Comparison of ENCODE assay signal across 10 cellular contexts in the genomic region with DNA sequence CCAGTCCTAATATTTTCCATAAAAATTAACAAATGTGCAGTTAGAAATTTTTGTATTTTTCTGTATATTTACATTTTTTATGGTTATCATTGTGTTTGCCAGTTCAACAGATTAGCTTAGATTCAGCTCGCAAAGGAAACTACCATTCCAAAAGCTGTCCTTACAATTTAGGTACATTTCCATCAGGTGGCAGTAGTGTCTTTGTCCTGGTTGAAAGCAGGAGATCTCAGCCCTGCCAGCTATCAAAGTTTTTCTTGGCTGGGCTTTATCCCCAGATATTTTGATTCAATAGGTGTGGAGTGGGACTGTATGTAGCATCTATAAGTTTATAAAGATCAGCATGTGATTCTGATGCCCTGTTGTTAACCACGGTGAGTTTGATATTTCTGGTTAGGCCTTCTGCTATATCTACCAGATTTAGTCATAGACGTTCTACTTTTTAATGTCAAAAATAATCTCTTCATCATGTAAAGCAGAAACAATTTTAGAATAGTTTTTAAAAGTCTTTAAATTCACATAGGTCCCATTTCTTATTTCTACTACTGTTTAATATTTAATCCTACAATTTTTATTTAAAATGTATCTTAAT. TPM values are rescaled to one million over a fixed set of nuclear protein-coding genes. Genes with fewer than 3 reads are reported as not detected.
DNase-seq lines count a peak whose midpoint lies in the region; ATAC-seq, FAIRE-seq and TF ChIP-seq lines count a peak whose summit lies in the region.
"Had no signal": no experiment of that assay in that cellular context is flagged by ENCODE, and none has a peak within 500 bp of the region (broad histone marks: within the 10 kb centered on the region; RNA-seq: fewer than 3 reads in every experiment).

No MANE protein-coding gene starts in this region.

- H3K27ac ChIP-seq in GM12878 (ENCODE audit: control insufficient read depth, insufficient read depth) = no peak overlapping the region
- H3K27ac ChIP-seq in pancreas = no peak overlapping the region
- H3K27ac ChIP-seq in suprapubic skin = no peak overlapping the region

- H2AFZ ChIP-seq in Loucy (ENCODE audit: low read length) (no peak overlapping the region), GM12878 (ENCODE audit: control insufficient read depth, low read depth, low read length) (no peak overlapping the region)

- peak; percentile 53 for TF ChIP-seq CTCF in Loucy (conservative IDR thresholded peaks at IDR 0.05; ENCODE audit: low read length)
- peak; percentile 11 to 30 (median 24); a peak in 4 of 6 replicates for TF ChIP-seq CTCF in GM12878 (IDR thresholded peaks at IDR 0.05 in 2 of 3, conservative IDR thresholded peaks at IDR 0.05 in 1 of 3; ENCODE audit: control insufficient read depth in 2 of 3, extremely low read depth in 1 of 3, insufficient read depth in 1 of 3, low read depth in 3 of 3, low read length in 3 of 3)
- TF ChIP-seq CTCF in pancreas (IDR thresholded peaks at IDR 0.05) = peak in 3 of 4 donors; percentile 27 to 32 (median 29)
- TF ChIP-seq CTCF in suprapubic skin (IDR thresholded peaks at IDR 0.05) = no peak

- H4K20me1 ChIP-seq in Loucy (ENCODE audit: insufficient read depth, low read length, poor library complexity, severe bottlenecking) (no peaks in the 10 kb centered on the region), GM12878 (ENCODE audit: control insufficient read depth, insufficient read depth) (no peaks in the 10 kb centered on the region)

- FAIRE-seq in GM12878 (lab: Jason Lieb, UNC) (no peak), pancreas (lab: Jason Lieb, UNC) (no peak)
- FAIRE-seq: kidney had no signal

- CTCF ChIA-PET in GM12878 (lab: Yijun Ruan, JAX) = interaction anchor here (1.1 to 2.0 kb wide), 3 partner anchors 13 to 18 kb away, joined by 4 to 9 read pairs (median 4); no protein-coding TSS in a partner anchor

- 49% methylated on average over 3 of the region's 3 CpGs for WGBS in GM12878 (ENCODE audit: insufficient coverage, insufficient replicate concordance, low lambda C conversion rate, missing lambda C conversion rate)
- WGBS in pancreas, 2 donors = 38 to 45% methylated on average over 3 of the region's 3 CpGs
- WGBS in suprapubic skin = 85% methylated on average over 3 of the region's 3 CpGs

- H3F3A ChIP-seq in Loucy (ENCODE audit: low read depth) = no peaks in the 10 kb centered on the region

- H3K4me2 ChIP-seq in Loucy (ENCODE audit: low read depth, low read length, poor library complexity, severe bottlenecking) (no peak overlapping the region), GM12878 (ENCODE audit: control insufficient read depth, insufficient read depth) (no peak overlapping the region)

- no peak for TF ChIP-seq EP300 in GM12878 (IDR thresholded peaks at IDR 0.05; ENCODE audit: borderline replicate concordance in 1 of 2, control insufficient read depth in 1 of 2, low read depth in 2 of 2, low read length in 2 of 2)
- TF ChIP-seq EP300 in suprapubic skin (IDR thresholded peaks at IDR 0.05) = no peak

- in situ Hi-C loops in GM12878 (cut with MboI) = no loop called here

- no peaks in the 10 kb centered on the region for H3K36me3 ChIP-seq in Loucy (ENCODE audit: insufficient read depth, low read length)
- H3K36me3 ChIP-seq in GM12878 (ENCODE audit: control insufficient read depth in 2 of 2, insufficient read depth in 2 of 2, low read length in 1 of 2) = no peaks in the 10 kb centered on the region
- H3K36me3 ChIP-seq in pancreas = no peaks in the 10 kb centered on the region
- no peaks in the 10 kb centered on the region for H3K36me3 ChIP-seq in suprapubic skin

- H3K9me3 ChIP-seq in Loucy (ENCODE audit: insufficient read depth, low read depth, low read length) (no peaks in the 10 kb centered on the region), GM12878 (replicated peaks; ENCODE audit: control insufficient read depth, insufficient read depth, low read length) (no peaks in the 10 kb centered on the region), pancreas (no peaks in the 10 kb centered on the region), suprapubic skin (no peaks in the 10 kb centered on the region)

- DNase-seq in NCI-H2081 (lab: John Stamatoyannopoulos, UW) = peak; percentile 26 to 81
- no peak for DNase-seq in NCI-H2081 treated with DMSO at 0.1 percent for 48 hours (lab: John Stamatoyannopoulos, UW)
- DNase-seq in GM12878 (ENCODE audit: low read depth, low spot score) = no peak
- peak in 3 of 6 donors; percentile 40 to 58 (median 45) for DNase-seq in pancreas
- DNase-seq in suprapubic skin (ENCODE audit: low spot score in 2 of 2) = no peak
- DNase-seq in germinal center (ENCODE audit: low spot score) = no peak
- DNase-seq: IMR-90, kidney had no signal

- H3K27me3 ChIP-seq in Loucy (ENCODE audit: insufficient read depth, low read length, poor library complexity, severe bottlenecking) (no peaks in the 10 kb centered on the region), GM12878 (replicated peaks in 1 of 2; ENCODE audit: control insufficient read depth in 2 of 2, insufficient read depth in 2 of 2, low read length in 1 of 2) (peaks cover 0 to 1% of the 10 kb centered on the region in 2 experiments; a peak in 2 of 4 replicates), pancreas (no peaks in the 10 kb centered on the region), suprapubic skin (no peaks in the 10 kb centered on the region)

- H3K4me1 ChIP-seq in Loucy (ENCODE audit: insufficient read depth, low read length, poor library complexity, severe bottlenecking) = peaks cover 9% of the 10 kb centered on the region
- no peaks in the 10 kb centered on the region for H3K4me1 ChIP-seq in GM12878 (ENCODE audit: control insufficient read depth, insufficient read depth, low read length)
- H3K4me1 ChIP-seq in pancreas = peaks cover 0 to 10% (median 5%) of the 10 kb centered on the region in 3 donors
- H3K4me1 ChIP-seq in suprapubic skin = no peaks in the 10 kb centered on the region

- H3K4me3 ChIP-seq in Loucy (ENCODE audit: low read length, poor library complexity, severe bottlenecking) (no peak overlapping the region), GM12878 (no peak overlapping the region), pancreas (no peak overlapping the region), suprapubic skin (no peak overlapping the region)

- POLR2A ChIA-PET in GM12878 (lab: Charles Lee) = no interaction called here

- RAD21 ChIA-PET in GM12878 (lab: Charles Lee; ENCODE audit: unreplicated experiment) = interaction anchor here (0.7 to 1.0 kb wide), 2 partner anchors 18 to 86 kb away, joined by 3 to 8 read pairs; no protein-coding TSS in a partner anchor

- H3K9me2 ChIP-seq in Loucy (replicated peaks; ENCODE audit: low read depth, low read length) = no peaks in the 10 kb centered on the region

- ATAC-seq in GM12878 (peak; percentile 55), pancreas (peak; percentile 89 to 97 (median 94)), GM21367 (IDR thresholded peaks at IDR 0.05; ENCODE audit: unreplicated experiment) (no peak)

- TF ChIP-seq POLR2A in GM12878 (IDR thresholded peaks at IDR 0.05; ENCODE audit: low read depth, low read length) = no peak
- TF ChIP-seq POLR2A in suprapubic skin (IDR thresholded peaks at IDR 0.05) = no peak

- TF ChIP-seq RAD21 in GM12878 (IDR thresholded peaks at IDR 0.05; ENCODE audit: insufficient read depth, low read depth, low read length) = peak; percentile 43

- H3K9ac ChIP-seq in Loucy (ENCODE audit: low read depth, low read length, poor library complexity, severe bottlenecking) (no peak overlapping the region), GM12878 (ENCODE audit: control insufficient read depth, insufficient read depth, low read length) (no peak overlapping the region)

- H3K79me2 ChIP-seq in Loucy (ENCODE audit: insufficient read depth, low read length) = no peaks in the 10 kb centered on the region
- no peaks in the 10 kb centered on the region for H3K79me2 ChIP-seq in GM12878 (ENCODE audit: control insufficient read depth, insufficient read depth, low read length)

- intact Hi-C loops in GM12878 (cut with micrococcal nuclease; ENCODE audit: unreplicated experiment) = loop anchor here (1.0 kb wide), 1 partner anchor 88 kb away; no protein-coding TSS in a partner anchor
- intact Hi-C loops in pancreas (cut with DNase I) = no loop called here

- BruUV-seq in GM12878 (replicated peaks; lab: Mats Ljungman, UMichigan) = no TSS peak

- SMC1A ChIA-PET in GM12878 (lab: Charles Lee; ENCODE audit: uncharacterized antibody, unreplicated experiment) = interaction anchor here (0.9 to 1.8 kb wide), 2 partner anchors 9 to 18 kb away, joined by 3 to 9 read pairs; no protein-coding TSS in a partner anchor

RNA-seq across cellular contexts. Expression of a gene that starts 15.5 kb away (rescaled TPM):
- 6.5 and 6.7 TPM in 2 replicates for total RNA-seq in GM12878 (2013; cell fraction: nucleolus; rRNA removed)
- total RNA-seq in GM12878 (2014; rRNA removed) (1.3 and 2.7 TPM in 2 replicates), GM12878 (2014; rRNA removed; fragmentation: Illumina TruSeq; extraction: Trizol) (1.9 and 2.5 TPM in 2 replicates), GM12878 (2021) (2.9 and 3.0 TPM in 2 replicates), pancreas (10 to 100 TPM; 34.8 to 57.4 (median 50.4) TPM), suprapubic skin (100 to 1,000 TPM in 1 of 4 donors, 10 to 100 TPM in 3; 22.3 to 140 (median 38.8) TPM)
- 0.91 TPM for polyA plus RNA-seq in GM12878 (2011; ENCODE audit: low read depth)
- polyA plus RNA-seq in GM12878 (2011; rRNA removed) (28.3 and 35.1 TPM in 2 replicates), GM12878 (2014; fragmentation: Illumina TruSeq; extraction: Trizol) (2.1 and 12.1 TPM in 2 replicates), GM12878 (2014; fragmentation: Nextera tagmentation; extraction: Ambion mirVana) (10 to 100 TPM in 1 of 2 experiments, 1 to 10 TPM in 1; 6.5 to 12.4 TPM), GM12878 (2014; rRNA removed) (2.1 and 4.3 TPM in 2 replicates), GM12878 (2016; fragmentation: Nextera tagmentation; extraction: Ambion mirVana) (1 to 10 TPM; 3.3 TPM), pancreas (10 to 100 TPM; 35.8 to 74.4 TPM)
- 11.1 and 39.0 TPM in 2 replicates for polyA plus RNA-seq in GM12878 (2011; cell fraction: cytosol; rRNA removed)
- polyA plus RNA-seq in GM12878 (2011; cell fraction: nucleus; rRNA removed) = 23.2 and 27.0 TPM in 2 replicates
- 3.1 and 4.6 TPM in 2 replicates for polyA plus RNA-seq in GM12878 (2012)
- 32.5 and 37.6 TPM in 2 replicates for polyA minus RNA-seq in GM12878 (2011; rRNA and poly(A)+ RNA removed)
- 9.6 and 11.1 TPM in 2 replicates for polyA minus RNA-seq in GM12878 (2011; cell fraction: cytosol; rRNA and poly(A)+ RNA removed)
- polyA minus RNA-seq in GM12878 (2011; cell fraction: nucleus; rRNA and poly(A)+ RNA removed) = 7.5 and 19.6 TPM in 2 replicates
- total RNA-seq: IMR-90 had no signal
- polyA plus RNA-seq: IMR-90 had no signal

Comparison
In these comparisons a context has a peak if more than half of its experiments do, and no peak if none do; other contexts are left out.
1. DNase-seq: peak in NCI-H2081 (2 of 2); none in NCI-H2081 treated with DMSO at 0.1 percent for 48 hours (single experiment), GM12878 (single experiment), suprapubic skin (0 of 2) and germinal center (single experiment).
2. CTCF ChIP-seq: peak in Loucy (single experiment), GM12878 (3 of 3) and pancreas (3 of 4); none in suprapubic skin (0 of 2).